ENCODE assay signal across 30 cellular contexts in genomic region chr3:61915296-61915695, GRCh38.
"Had no signal": no experiment of that assay in that cellular context is flagged by ENCODE, and none has a peak within 500 bp of the region (broad histone marks: within the 10 kb centered on the region; RNA-seq: fewer than 3 reads in every experiment).

No MANE protein-coding gene starts in this region.

- ATAC-seq: activated CD4-positive, CD25-positive, alpha-beta regulatory T cell treated with anti-CD3 and anti-CD28 coated beads, Interleukin-2, amount 50 U/mL, for 24 hours; activated CD8-positive, alpha-beta T cell treated with anti-CD3 and anti-CD28 coated beads for 36 hours; activated naive CD4-positive, alpha-beta T cell treated with anti-CD3 and anti-CD28 coated beads, Interleukin-2, amount 50 U/mL, for 72 hours; foreskin keratinocyte; gastroesophageal sphincter; heart right ventricle had no signal

- H3K4me3 ChIP-seq: coronary artery, dorsolateral prefrontal cortex, esophagus muscularis mucosa, gastroesophageal sphincter, heart right ventricle had no signal

- H3K27me3 Mint-ChIP-seq: activated B cell treated with CpG ODN at 0.5 μM for 24 hours; activated naive CD4-positive, alpha-beta T cell treated with anti-CD3 and anti-CD28 coated beads, Interleukin-2, amount 10 ng/mL, durations not matched to agents 7 days and 5 days; central memory CD8-positive, alpha-beta T cell; dendritic cell treated with granulocyte-macrophage colony-stimulating factor and Interleukin-4, amounts not matched to agents 40 ng/mL and 50 ng/mL, for 4 days had no signal

- H3K36me3 Mint-ChIP-seq: activated naive CD4-positive, alpha-beta T cell treated with anti-CD3 and anti-CD28 coated beads, Interleukin-2, amount 10 ng/mL, durations not matched to agents 7 days and 5 days; activated naive CD4-positive, alpha-beta T cell treated with anti-CD3 and anti-CD28 coated beads, Interleukin-2, amount 50 U/mL, for 72 hours; activated naive CD8-positive, alpha-beta T cell treated with anti-CD3 and anti-CD28 coated beads, Interleukin-2, amount 10 ng/mL, durations not matched to agents 7 days and 5 days had no signal

- DNase-seq: activated B cell treated with CpG ODN at 0.5 μM for 24 hours; activated CD4-positive, alpha-beta T cell treated with anti-CD3 and anti-CD28 coated beads for 48 hours; activated CD4-positive, alpha-beta T cell treated with anti-CD3 and anti-CD28 coated beads, Interleukin-2, amount 50 U/mL, for 1 hour; activated CD4-positive, alpha-beta T cell treated with anti-CD3 and anti-CD28 coated beads, Interleukin-2, amount 50 U/mL, for 48 hours; activated CD8-positive, alpha-beta memory T cell treated with anti-CD3 and anti-CD28 coated beads for 24 hours; activated CD8-positive, alpha-beta T cell treated with anti-CD3 and anti-CD28 coated beads for 36 hours; activated effector memory CD4-positive, alpha-beta T cell treated with anti-CD3 and anti-CD28 coated beads, Interleukin-2, amount 50 U/mL, for 16 hours; activated naive CD4-positive, alpha-beta T cell; activated naive CD4-positive, alpha-beta T cell treated with anti-CD3 and anti-CD28 coated beads, Interleukin-2, amount 10 ng/mL, durations not matched to agents 7 days and 5 days; activated naive CD8-positive, alpha-beta T cell treated with anti-CD3 and anti-CD28 coated beads, Interleukin-2, amount 10 ng/mL, durations not matched to agents 7 days and 5 days; activated T-cell treated with anti-CD3 and anti-CD28 coated beads, Interleukin-2, amount 50 U/mL, for 1 hour; activated T-cell treated with anti-CD3 and anti-CD28 coated beads, Interleukin-2, amount 50 U/mL, for 48 hours; brain microvascular endothelial cell; dorsolateral prefrontal cortex; effector memory CD4-positive, alpha-beta T cell; endodermal cell; erythroblast; foreskin keratinocyte; heart right ventricle; T-helper 2 cell had no signal

- H3K27ac Mint-ChIP-seq: activated B cell treated with CpG ODN at 0.5 μM for 24 hours; activated CD8-positive, alpha-beta T cell treated with anti-CD3 and anti-CD28 coated beads for 36 hours; activated naive CD4-positive, alpha-beta T cell treated with anti-CD3 and anti-CD28 coated beads, Interleukin-2, amount 10 ng/mL, durations not matched to agents 7 days and 5 days; activated naive CD4-positive, alpha-beta T cell treated with anti-CD3 and anti-CD28 coated beads, Interleukin-2, amount 50 U/mL, for 72 hours; activated naive CD8-positive, alpha-beta T cell treated with anti-CD3 and anti-CD28 coated beads, Interleukin-2, amount 10 ng/mL, durations not matched to agents 7 days and 5 days; activated T-helper 1 cell treated with anti-CD3 and anti-CD28 coated beads, Interleukin-12 subunit alpha, Interleukin-12 subunit beta, Interleukin-2, Interleukin-4 antibody, amounts not matched to agents 30 ng/mL and 10 ng/mL and 1 ng/mL, durations not matched to agents 14 hours and 24 hours and 36 hours; activated T-helper 2 cell treated with anti-CD3 and anti-CD28 coated beads, Interferon-gamma antibody, Interleukin-2, Interleukin-4, amounts not matched to agents 10 μg/mL and 5 μg/mL and 100 μg/mL, durations not matched to agents 14 hours and 24 hours and 36 hours; dendritic cell treated with granulocyte-macrophage colony-stimulating factor and Interleukin-4, amounts not matched to agents 40 ng/mL and 50 ng/mL, for 4 days; endodermal cell had no signal

- H3K36me3 ChIP-seq: brain microvascular endothelial cell, esophagus muscularis mucosa, gastroesophageal sphincter, heart right ventricle had no signal

- H3K9me3 Mint-ChIP-seq: activated CD8-positive, alpha-beta T cell treated with anti-CD3 and anti-CD28 coated beads for 36 hours; activated naive CD4-positive, alpha-beta T cell treated with anti-CD3 and anti-CD28 coated beads, Interleukin-2, amount 10 ng/mL, durations not matched to agents 7 days and 5 days; activated naive CD4-positive, alpha-beta T cell treated with anti-CD3 and anti-CD28 coated beads, Interleukin-2, amount 50 U/mL, for 72 hours; activated naive CD8-positive, alpha-beta T cell treated with anti-CD3 and anti-CD28 coated beads, Interleukin-2, amount 10 ng/mL, durations not matched to agents 7 days and 5 days; activated T-helper 1 cell treated with anti-CD3 and anti-CD28 coated beads, Interleukin-12 subunit alpha, Interleukin-12 subunit beta, Interleukin-2, Interleukin-4 antibody, amounts not matched to agents 30 ng/mL and 10 ng/mL and 1 ng/mL, durations not matched to agents 14 hours and 24 hours and 36 hours; activated T-helper 2 cell treated with anti-CD3 and anti-CD28 coated beads, Interferon-gamma antibody, Interleukin-2, Interleukin-4, amounts not matched to agents 10 μg/mL and 5 μg/mL and 100 μg/mL, durations not matched to agents 14 hours and 24 hours and 36 hours; dendritic cell treated with granulocyte-macrophage colony-stimulating factor and Interleukin-4, amounts not matched to agents 40 ng/mL and 50 ng/mL, for 4 days; endodermal cell had no signal

- H3K4me3 Mint-ChIP-seq: activated B cell treated with CpG ODN at 0.5 μM for 24 hours; activated CD8-positive, alpha-beta T cell treated with anti-CD3 and anti-CD28 coated beads for 36 hours; activated naive CD4-positive, alpha-beta T cell treated with anti-CD3 and anti-CD28 coated beads, Interleukin-2, amount 10 ng/mL, durations not matched to agents 7 days and 5 days; activated naive CD8-positive, alpha-beta T cell treated with anti-CD3 and anti-CD28 coated beads, Interleukin-2, amount 10 ng/mL, durations not matched to agents 7 days and 5 days; activated T-helper 1 cell treated with anti-CD3 and anti-CD28 coated beads, Interleukin-12 subunit alpha, Interleukin-12 subunit beta, Interleukin-2, Interleukin-4 antibody, amounts not matched to agents 30 ng/mL and 10 ng/mL and 1 ng/mL, durations not matched to agents 14 hours and 24 hours and 36 hours; central memory CD8-positive, alpha-beta T cell; dendritic cell treated with granulocyte-macrophage colony-stimulating factor and Interleukin-4, amounts not matched to agents 40 ng/mL and 50 ng/mL, for 4 days; endodermal cell had no signal

- H3K27me3 ChIP-seq: brain microvascular endothelial cell, esophagus muscularis mucosa, foreskin keratinocyte, gastroesophageal sphincter, heart right ventricle had no signal

- H3K4me1 Mint-ChIP-seq: activated B cell treated with CpG ODN at 0.5 μM for 24 hours; activated naive CD4-positive, alpha-beta T cell treated with anti-CD3 and anti-CD28 coated beads, Interleukin-2, amount 10 ng/mL, durations not matched to agents 7 days and 5 days; activated naive CD8-positive, alpha-beta T cell treated with anti-CD3 and anti-CD28 coated beads, Interleukin-2, amount 10 ng/mL, durations not matched to agents 7 days and 5 days; central memory CD8-positive, alpha-beta T cell had no signal

- H3K9me3 ChIP-seq: esophagus muscularis mucosa, gastroesophageal sphincter, heart right ventricle had no signal

- H3K4me1 ChIP-seq: foreskin keratinocyte had no signal

- H3K27ac ChIP-seq: brain microvascular endothelial cell, coronary artery, dorsolateral prefrontal cortex, esophagus muscularis mucosa, foreskin keratinocyte, gastroesophageal sphincter, VCaP had no signal
